8 cellular contexts compared by ENCODE assay signal in the genomic region with DNA sequence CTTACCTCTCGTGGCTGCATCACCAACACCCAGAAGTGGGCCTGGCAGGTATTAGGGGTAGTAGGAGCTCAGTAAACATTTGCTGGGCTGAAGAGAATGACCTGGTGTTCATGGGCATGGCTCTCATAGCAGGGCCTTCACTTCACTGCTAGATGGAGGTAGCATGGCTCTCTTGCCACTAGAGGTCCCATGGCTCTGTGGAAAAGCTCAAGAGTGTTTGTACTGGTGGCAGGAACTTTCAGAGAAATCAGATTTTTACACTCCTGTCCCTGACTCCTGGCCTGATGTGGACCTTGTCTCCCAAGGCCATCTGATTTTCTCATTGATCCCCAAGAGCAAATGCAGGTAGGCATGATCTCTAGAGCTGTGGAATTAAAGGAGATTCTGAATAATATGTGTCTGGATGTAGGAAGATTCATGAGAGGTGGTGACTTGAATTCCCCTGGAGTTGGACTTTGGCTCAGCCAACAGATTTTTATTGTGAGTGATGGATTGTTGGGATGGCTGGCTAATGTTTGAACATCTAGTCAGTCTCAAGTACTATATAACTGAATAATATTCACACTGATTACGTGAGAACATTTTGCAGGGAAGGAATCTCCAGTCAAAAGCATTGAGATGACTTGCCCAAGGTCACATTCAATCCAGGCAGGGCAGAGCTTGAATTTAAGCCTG. TPM values are rescaled to one million over a fixed set of nuclear protein-coding genes. Genes with fewer than 3 reads are reported as not detected.
A peak's percentile ranks its signal among the peaks of the same experiment; 100 is the strongest.
DNase-seq lines count a peak whose midpoint lies in the region; ATAC-seq and TF ChIP-seq lines count a peak whose summit lies in the region.

No MANE protein-coding gene starts in this region.

- H3K27ac Mint-ChIP-seq in brain = peak overlapping the region; percentile 20 to 81 (median 56)

- no peak overlapping the region for H3K23ac ChIP-seq in mesenchymal stem cell (ENCODE audit: low read length in 2 of 2)

- H3K4me1 ChIP-seq in cardiac muscle cell (ENCODE audit: low read depth) (peaks cover 6% of the 10 kb centered on the region), mesenchymal stem cell (ENCODE audit: control insufficient read depth, insufficient read depth, low read depth, low read length) (peaks cover 27% of the 10 kb centered on the region), tibial artery (peaks cover 0 to 15% (median 12%) of the 10 kb centered on the region in 4 donors)

- no peak overlapping the region for H2AK5ac ChIP-seq in mesenchymal stem cell (ENCODE audit: low read length, severe bottlenecking)

- H3K79me1 ChIP-seq in mesenchymal stem cell (replicated peaks; ENCODE audit: low read length, poor library complexity, severe bottlenecking) = peaks cover 28% of the 10 kb centered on the region

- no peak overlapping the region for H3K4ac ChIP-seq in mesenchymal stem cell (ENCODE audit: low read depth in 1 of 2, low read length in 2 of 2)

- H3K9ac ChIP-seq in mesenchymal stem cell (ENCODE audit: low read length) = peak overlapping the region; percentile 2

- no peaks in the 10 kb centered on the region for H3K9me3 Mint-ChIP-seq in brain

- H2BK5ac ChIP-seq in mesenchymal stem cell (ENCODE audit: low read depth, low read length, poor library complexity, severe bottlenecking) = no peak overlapping the region

- no peak overlapping the region for H3K4me2 ChIP-seq in mesenchymal stem cell (ENCODE audit: low read length, poor library complexity, severe bottlenecking)

- no peak overlapping the region for H2BK120ac ChIP-seq in mesenchymal stem cell (ENCODE audit: low read depth, low read length)

- H2BK15ac ChIP-seq in mesenchymal stem cell (ENCODE audit: low read depth, poor library complexity, severe bottlenecking) = no peak overlapping the region

- no peak overlapping the region for H3K18ac ChIP-seq in mesenchymal stem cell (ENCODE audit: low read depth in 1 of 2, low read length in 2 of 2)

- peak overlapping the region in 1 of 5 experiments; percentile 82 for H3K4me3 Mint-ChIP-seq in brain

- ATAC-seq in GM19467 (IDR thresholded peaks at IDR 0.05; ENCODE audit: unreplicated experiment) = no peak

- no peak overlapping the region for H4K8ac ChIP-seq in mesenchymal stem cell (ENCODE audit: low read length)

- no peak overlapping the region for H2BK12ac ChIP-seq in mesenchymal stem cell (ENCODE audit: low read length in 2 of 2)

- no peaks in the 10 kb centered on the region for H3K27me3 Mint-ChIP-seq in brain

- no peak overlapping the region for H4K91ac ChIP-seq in mesenchymal stem cell (ENCODE audit: low read length)

- intact Hi-C loops in cardiac septum (cut with DNase I) (no loop called here), tibial artery (cut with DNase I; ENCODE audit: low total_unique reads) (no loop called here)

- H3K27ac ChIP-seq in cardiac muscle cell = peak overlapping the region; percentile 43
- no peak overlapping the region for H3K27ac ChIP-seq in mesenchymal stem cell (ENCODE audit: low read length, poor library complexity, severe bottlenecking)
- no peak overlapping the region for H3K27ac ChIP-seq in tibial artery

- H3K9me3 ChIP-seq in cardiac muscle cell (ENCODE audit: low read depth) = no peaks in the 10 kb centered on the region
- H3K9me3 ChIP-seq in mesenchymal stem cell (ENCODE audit: control insufficient read depth, low read length) = no peaks in the 10 kb centered on the region
- no peaks in the 10 kb centered on the region for H3K9me3 ChIP-seq in tibial artery

- no peak overlapping the region for H2AFZ ChIP-seq in mesenchymal stem cell (ENCODE audit: low read depth, low read length)

- TF ChIP-seq CTCF in cardiac muscle cell (IDR thresholded peaks at IDR 0.05; ENCODE audit: low read depth, low read length) (peak; percentile 65), brain (conservative IDR thresholded peaks at IDR 0.05) (peak; percentile 14 to 51), tibial artery (IDR thresholded peaks at IDR 0.05) (peak in 1 of 2 experiments; percentile 12)

- peaks cover 25% of the 10 kb centered on the region for H3K4me1 Mint-ChIP-seq in brain

- peaks cover 28% of the 10 kb centered on the region for H3K36me3 Mint-ChIP-seq in brain

- H3K4me3 ChIP-seq in cardiac muscle cell (no peak overlapping the region), mesenchymal stem cell (ENCODE audit: insufficient read depth in 1 of 2, low read depth in 1 of 2, low read length in 2 of 2) (no peak overlapping the region), tibial artery (no peak overlapping the region)

- H3K36me3 ChIP-seq in cardiac muscle cell (peaks cover 29% of the 10 kb centered on the region), mesenchymal stem cell (ENCODE audit: control insufficient read depth in 1 of 2, insufficient read depth in 2 of 2, low read depth in 1 of 2, low read length in 2 of 2) (peaks cover 38 to 46% of the 10 kb centered on the region in 2 experiments), tibial artery (peaks cover 41 to 64% (median 46%) of the 10 kb centered on the region in 3 donors)

- DNase-seq in cardiac muscle cell (ENCODE audit: low read depth in 1 of 2, low spot score in 1 of 2) (peak in 1 of 2 donors; percentile 62), cardiac septum (ENCODE audit: low spot score) (no peak), NCI-H2196 (lab: John Stamatoyannopoulos, UW; ENCODE audit: unreplicated experiment) (peak; percentile 50), mesenchymal stem cell (peak; percentile 69), tibial artery (no peak), COLO668 (lab: John Stamatoyannopoulos, UW; ENCODE audit: unreplicated experiment) (no peak)

- 97% methylated on average over 2 of the region's 2 CpGs for WGBS in mesenchymal stem cell

- no peak overlapping the region for H3K14ac ChIP-seq in mesenchymal stem cell (ENCODE audit: low read length in 2 of 2)

- no peaks in the 10 kb centered on the region for H3K27me3 ChIP-seq in cardiac muscle cell
- no peaks in the 10 kb centered on the region for H3K27me3 ChIP-seq in mesenchymal stem cell (ENCODE audit: control insufficient read depth in 1 of 2, insufficient read depth in 1 of 2, low read length in 2 of 2)
- H3K27me3 ChIP-seq in tibial artery = no peaks in the 10 kb centered on the region

RNA-seq across cellular contexts. Expression of a gene that starts 5.8 kb away (rescaled TPM):
- total RNA-seq in cardiac muscle cell (29.2 and 36.2 TPM in 2 replicates), cardiac septum (8.3 TPM)
- polyA plus RNA-seq in cardiac muscle cell (23.9 and 32.5 TPM in 2 replicates), brain (ENCODE audit: insufficient read depth, low read depth, low replicate concordance) (17.8 TPM)
- 6.0 TPM for polyA plus RNA-seq in mesenchymal stem cell (2013, experiment 1 of 2)
- 6.3 TPM for polyA plus RNA-seq in mesenchymal stem cell (2013, experiment 2 of 2)

RNA-seq across cellular contexts. Expression of a gene that starts 11.7 kb away (rescaled TPM):
- 9.1 and 11.8 TPM in 2 replicates for total RNA-seq in cardiac muscle cell
- polyA plus RNA-seq in cardiac muscle cell = 3.4 and 6.3 TPM in 2 replicates
- 4.6 TPM for total RNA-seq in cardiac septum
- 56.5 TPM for polyA plus RNA-seq in brain (ENCODE audit: insufficient read depth, low read depth, low replicate concordance)
- 0.12 TPM for polyA plus RNA-seq in mesenchymal stem cell (2013, experiment 1 of 2)
- 0.07 TPM for polyA plus RNA-seq in mesenchymal stem cell (2013, experiment 2 of 2)

RNA-seq across cellular contexts. Expression of a gene that starts 50.5 kb away (rescaled TPM):
- total RNA-seq in cardiac muscle cell (not detected in 2 replicates), cardiac septum (0.51 TPM)
- polyA plus RNA-seq in cardiac muscle cell (0.12 and 0.31 TPM in 2 replicates), brain (ENCODE audit: insufficient read depth, low read depth, low replicate concordance) (6.9 TPM)
- 10.3 TPM for polyA plus RNA-seq in mesenchymal stem cell (2013, experiment 1 of 2)
- polyA plus RNA-seq in mesenchymal stem cell (2013, experiment 2 of 2) = 9.3 TPM

Comparison
In these comparisons a context has a peak if more than half of its experiments do, and no peak if none do; other contexts are left out.
1. DNase-seq: peak in NCI-H2196 (single experiment) and mesenchymal stem cell (single experiment); none in cardiac septum (single experiment), tibial artery (0 of 2) and COLO668 (single experiment).